Comparison of ENCODE assay signal across 8 cellular contexts in genomic region chr19:42140125-42140754, GRCh38. TPM values are rescaled to one million over a fixed set of nuclear protein-coding genes. Genes with fewer than 3 reads are reported as not detected.
DNase-seq lines count a peak whose midpoint lies in the region; ATAC-seq and TF ChIP-seq lines count a peak whose summit lies in the region.

No MANE protein-coding gene starts in this region.

- no peak overlapping the region for H3K27ac ChIP-seq in SJSA1

- 0 out of 2 replicates have a peak, but pooled peaks cover 4% of the 10 kb centered on the region for H3K27me3 ChIP-seq in SJSA1 (replicated peaks)

- H3K4me1 ChIP-seq in SJSA1 (replicated peaks): no peaks in the 10 kb centered on the region

- ATAC-seq in GM21528 (IDR thresholded peaks at IDR 0.05; ENCODE audit: low FRiP score, unreplicated experiment) (no peak), HG02981 (IDR thresholded peaks at IDR 0.05; ENCODE audit: unreplicated experiment) (no peak)

- H3K36me3 ChIP-seq in SJSA1: no peaks in the 10 kb centered on the region

- H3K4me3 ChIP-seq in SJSA1 (no peak overlapping the region), fibroblast of the aortic adventitia (ENCODE audit: low read depth, low read length) (no peak overlapping the region)

- H3K9me3 ChIP-seq in SJSA1 (replicated peaks): no peaks in the 10 kb centered on the region

- TF ChIP-seq CTCF in fibroblast of the aortic adventitia (IDR thresholded peaks at IDR 0.05; ENCODE audit: insufficient read depth, low read length): no peak

- intact Hi-C loops in posterior vena cava (cut with DNase I): no loop called here

- DNase-seq in H4 (ENCODE audit: low spot score) (peak; percentile 30), SJSA1 (ENCODE audit: low read depth in 1 of 2, low spot score in 2 of 2) (peak; percentile 29 to 72), fibroblast of the aortic adventitia (ENCODE audit: low read depth) (peak; percentile 70), posterior vena cava (ENCODE audit: low spot score) (peak; percentile 88), DMS153 (lab: John Stamatoyannopoulos, UW) (no peak), NCI-H2081 (lab: John Stamatoyannopoulos, UW) (no peak)

RNA-seq across cellular contexts. Expression of gene POU2F2, which starts 8.0 kb away (rescaled TPM):
- total RNA-seq in H4 (2014; rRNA removed; shearing (Covaris generic)): 0.02 TPM in 1 of 2 replicates, not detected in the other
- total RNA-seq in SJSA1 (2014; rRNA removed; shearing (Covaris generic)): 0.05 TPM in 1 of 2 replicates, not detected in the other
- total RNA-seq in fibroblast of the aortic adventitia (ENCODE audit: low replicate concordance): 0.08 and 0.18 TPM in 2 replicates
- 1 to 10 TPM; 2.1 to 3.1 TPM for total RNA-seq in posterior vena cava

Comparison
In these comparisons a context has a peak if more than half of its experiments do, and no peak if none do; other contexts are left out.
1. DNase-seq: peak in H4 (single experiment), SJSA1 (2 of 2), fibroblast of the aortic adventitia (single experiment) and posterior vena cava (single experiment); none in DMS153 (single experiment) and NCI-H2081 (0 of 2).